ENCODE assay signal across 9 cellular contexts in genomic region chr1:226974544-226975258, GRCh38. TPM values are rescaled to one million over a fixed set of nuclear protein-coding genes. Genes with fewer than 3 reads are reported as not detected.
DNase-seq lines count a peak whose midpoint lies in the region; ATAC-seq and TF ChIP-seq lines count a peak whose summit lies in the region.
"Had no signal": no experiment of that assay in that cellular context is flagged by ENCODE, and none has a peak within 500 bp of the region (broad histone marks: within the 10 kb centered on the region; RNA-seq: fewer than 3 reads in every experiment).

No MANE protein-coding gene starts in this region.

- no peaks in the 10 kb centered on the region for H3K27me3 ChIP-seq in parathyroid adenoma (ENCODE audit: control insufficient read depth, insufficient read depth, low read length)

- no peaks in the 10 kb centered on the region for H3K4me1 ChIP-seq in parathyroid adenoma

- H3K27ac ChIP-seq in RWPE1, result peak overlapping the region; percentile 61
- peak overlapping the region; percentile 57 for H3K27ac ChIP-seq in parathyroid adenoma

- DNase-seq in ACHN, result peak; percentile 22
- no peak for DNase-seq in RWPE1 (ENCODE audit: low spot score)
- DNase-seq in left ventricle myocardium superior, result peak; percentile 78
- no peak for DNase-seq in NCI-H1694 treated with DMSO at 0.1 percent for 48 hours (lab: John Stamatoyannopoulos, UW)
- no peak for DNase-seq in amniotic stem cell (lab: John Stamatoyannopoulos, UW)
- DNase-seq in putamen (ENCODE audit: low spot score), result no peak
- no peak for DNase-seq in superior temporal gyrus (ENCODE audit: extremely low spot score)
- DNase-seq: CD4-positive, CD25-positive, alpha-beta regulatory T cell had no signal

- TF ChIP-seq CTCF in RWPE1 (conservative IDR thresholded peaks at IDR 0.05; ENCODE audit: low read depth), result no peak
- TF ChIP-seq CTCF in parathyroid adenoma (IDR thresholded peaks at IDR 0.05), result no peak

- intact Hi-C loops in left ventricle myocardium superior (cut with micrococcal nuclease), result no loop called here

- in situ Hi-C loops in ACHN (cut with HindIII; ENCODE audit: low pct_ligation_motif_present, low pct_unique_long_range_greater_than_20kb, low sequenced_read_pairs), result no loop called here

- no peak overlapping the region for H3K4me3 ChIP-seq in parathyroid adenoma (ENCODE audit: low read depth, low read length)

- H3K36me3 ChIP-seq in parathyroid adenoma (ENCODE audit: control insufficient read depth, insufficient read depth, low read length), result no peaks in the 10 kb centered on the region

- H3K4me2 ChIP-seq in parathyroid adenoma (ENCODE audit: low read length), result no peak overlapping the region

- CTCF ChIA-PET in RWPE1 (lab: Yijun Ruan, JAX), result interaction anchor here (0.5 to 1.4 kb wide), 3 partner anchors 10 to 339 kb away, joined by 3 to 4 read pairs (median 3); no protein-coding TSS in a partner anchor

- no peak overlapping the region for H2AFZ ChIP-seq in parathyroid adenoma

- no peak overlapping the region for H3K9ac ChIP-seq in parathyroid adenoma

- POLR2A ChIA-PET in RWPE1 (lab: Yijun Ruan, JAX; ENCODE audit: low non-redundant PET), result interaction anchor here (0.5 to 0.6 kb wide), 2 partner anchors 35 to 45 kb away, joined by 3 read pairs; no protein-coding TSS in a partner anchor

- no peaks in the 10 kb centered on the region for H3K9me3 ChIP-seq in parathyroid adenoma (ENCODE audit: control insufficient read depth, low read length)

- peak; percentile 60 for ATAC-seq in left ventricle myocardium superior

- H3K79me2 ChIP-seq in parathyroid adenoma, result no peaks in the 10 kb centered on the region

RNA-seq across cellular contexts. Expression of gene COQ8A, which starts 34.6 kb away (rescaled TPM):
- 438 TPM for total RNA-seq in left ventricle myocardium superior

Comparison
In these comparisons a context has a peak if more than half of its experiments do, and no peak if none do; other contexts are left out.
1. DNase-seq: peak in ACHN (single experiment) and left ventricle myocardium superior (single experiment); none in RWPE1 (single experiment), NCI-H1694 treated with DMSO at 0.1 percent for 48 hours (single experiment), amniotic stem cell (single experiment), putamen (single experiment) and superior temporal gyrus (single experiment).